Comparison of ENCODE assay signal across 13 cellular contexts in genomic region chr9:100492952-100493351, GRCh38. TPM values are rescaled to one million over a fixed set of nuclear protein-coding genes. Genes with fewer than 3 reads are reported as not detected.
A peak's percentile ranks its signal among the peaks of the same experiment; 100 is the strongest.
DNase-seq lines count a peak whose midpoint lies in the region; ATAC-seq, FAIRE-seq and TF ChIP-seq lines count a peak whose summit lies in the region.
"Had no signal": no experiment of that assay in that cellular context is flagged by ENCODE, and none has a peak within 500 bp of the region (broad histone marks: within the 10 kb centered on the region; RNA-seq: fewer than 3 reads in every experiment).

No MANE protein-coding gene starts in this region.

- H3K27me3 ChIP-seq in MG63 (no peaks in the 10 kb centered on the region), brain microvascular endothelial cell (replicated peaks) (no peaks in the 10 kb centered on the region), HepG2 (ENCODE audit: control insufficient read depth in 1 of 2, insufficient read depth in 2 of 2, low read length in 2 of 2) (no peaks in the 10 kb centered on the region)

- peak; percentile 36 for DNase-seq in Daoy (ENCODE audit: low read depth)
- DNase-seq in MG63: peak; percentile 9
- DNase-seq in brain microvascular endothelial cell: no peak
- peak; percentile 18 for DNase-seq in HepG2 (ENCODE audit: low spot score)
- no peak for DNase-seq in RCC 7860 (ENCODE audit: low spot score)
- no peak for DNase-seq in effector CD8-positive, alpha-beta T cell (lab: John Stamatoyannopoulos, UW)
- DNase-seq in NCI-H2196 (lab: John Stamatoyannopoulos, UW; ENCODE audit: unreplicated experiment): no peak
- no peak for DNase-seq in lower leg skin (ENCODE audit: low spot score in 2 of 2)
- DNase-seq: activated CD4-positive, CD25-positive, alpha-beta regulatory T cell; activated naive CD4-positive, alpha-beta T cell treated with anti-CD3 and anti-CD28 coated beads, Interleukin-2, amount 50 U/mL, for 16 hours; NCI-H524; small intestine had no signal

- no peak overlapping the region for H3K4me2 ChIP-seq in HepG2 (ENCODE audit: low read depth, low read length)

- no peaks in the 10 kb centered on the region for H3K36me3 ChIP-seq in MG63
- H3K36me3 ChIP-seq in brain microvascular endothelial cell (replicated peaks): no peaks in the 10 kb centered on the region
- no peaks in the 10 kb centered on the region for H3K36me3 ChIP-seq in HepG2 (replicated peaks in 1 of 2; ENCODE audit: control insufficient read depth in 1 of 2, insufficient read depth in 2 of 2, low read length in 2 of 2)

- WGBS in HepG2 (ENCODE audit: low lambda C conversion rate): 42% methylated on average over 2 of the region's 2 CpGs
- WGBS in lower leg skin, 2 donors: 78 to 86% methylated on average over 2 of the region's 2 CpGs

- no TSS peak for BruUV-seq in HepG2 (replicated peaks; lab: Mats Ljungman, UMichigan)

- H4K20me1 ChIP-seq in HepG2 (ENCODE audit: insufficient read depth, low read length): no peaks in the 10 kb centered on the region

- no peak for TF ChIP-seq POLR2A in HepG2 (IDR thresholded peaks at IDR 0.05; ENCODE audit: insufficient read depth in 1 of 2, low read depth in 2 of 2, low read length in 2 of 2)
- TF ChIP-seq POLR2A in lower leg skin (IDR thresholded peaks at IDR 0.05): no peak

- CTCF ChIA-PET in HepG2 (lab: Yijun Ruan, JAX; ENCODE audit: low intra/inter-chr PET ratio, low total read pairs): no interaction called here

- peaks cover 10% of the 10 kb centered on the region for H3K4me1 ChIP-seq in HepG2 (ENCODE audit: insufficient read depth, low read length)

- no peaks in the 10 kb centered on the region for H3K9me3 ChIP-seq in MG63
- H3K9me3 ChIP-seq in HepG2 (ENCODE audit: low read length): no peaks in the 10 kb centered on the region

- H3K4me3 ChIP-seq in MG63 (no peak overlapping the region), brain microvascular endothelial cell (ENCODE audit: low read depth, low read length) (no peak overlapping the region), HepG2 (replicated peaks in 1 of 3; ENCODE audit: insufficient read depth in 1 of 3, low read depth in 2 of 3, low read length in 3 of 3) (no peak overlapping the region), lower leg skin (ENCODE audit: low read depth, poor library complexity, severe bottlenecking) (no peak overlapping the region)

- TF ChIP-seq EP300 in HepG2 (IDR thresholded peaks at IDR 0.05; ENCODE audit: low read depth in 2 of 2, low read length in 2 of 2): no peak
- TF ChIP-seq EP300 in HepG2 (CRISPR knock-in tag; IDR thresholded peaks at IDR 0.05; ENCODE audit: borderline replicate concordance): no peak

- TF ChIP-seq CTCF in brain microvascular endothelial cell (IDR thresholded peaks at IDR 0.05; ENCODE audit: low read depth, low read length, missing control alignments) (peak; percentile 56), HepG2 (CRISPR knock-in tag; IDR thresholded peaks at IDR 0.05) (peak; percentile 52), lower leg skin (IDR thresholded peaks at IDR 0.05) (no peak)

- POLR2A ChIA-PET in HepG2 (lab: Yijun Ruan, JAX): interaction anchor here (1.1 kb wide), 1 partner anchor 64 kb away, joined by 3 read pairs; no protein-coding TSS in a partner anchor

- ATAC-seq in HepG2: peak; percentile 70
- ATAC-seq: esophagus mucosa had no signal

- in situ Hi-C loops in brain microvascular endothelial cell (cut with HindIII; ENCODE audit: low pct_ligation_motif_present, low sequenced_read_pairs) (no loop called here), HepG2 (cut with HindIII; ENCODE audit: extremely low pct_ligation_motif_present, low pct_unique_long_range_greater_than_20kb) (no loop called here)

- TF ChIP-seq RAD21 in HepG2 (CRISPR knock-in tag; IDR thresholded peaks at IDR 0.05): no peak

- H3K79me2 ChIP-seq in HepG2 (ENCODE audit: insufficient read depth, low read length): no peaks in the 10 kb centered on the region

- intact Hi-C loops in HepG2 (cut with micrococcal nuclease; ENCODE audit: unreplicated experiment): loop anchor here (1.0 kb wide), 1 partner anchor 465 kb away; no protein-coding TSS in a partner anchor
- intact Hi-C loops in lower leg skin (cut with DNase I; ENCODE audit: low total_unique reads): loop anchor here (5.0 kb wide), 1 partner anchor 479 kb away; no protein-coding TSS in a partner anchor

- no peak overlapping the region for H3K9ac ChIP-seq in HepG2 (ENCODE audit: insufficient read depth, low read depth, low read length)

- H2AFZ ChIP-seq in HepG2 (ENCODE audit: low read length): no peak overlapping the region

- H3K27ac ChIP-seq in brain microvascular endothelial cell (no peak overlapping the region), HepG2 (ENCODE audit: extremely low read length, insufficient read depth, low read length) (no peak overlapping the region)

- FAIRE-seq in HepG2 (lab: Jason Lieb, UNC) (peak; percentile 39), RCC 7860 (lab: Jason Lieb, UNC) (no peak)
- FAIRE-seq: small intestine had no signal

TF ChIP-seq in HepG2, 621 proteins besides CTCF, POLR2A, EP300 and RAD21:
- TF ChIP-seq ZBTB37 (CRISPR knock-in tag; IDR thresholded peaks at IDR 0.05) (no peak), STAG1 (CRISPR knock-in tag; IDR thresholded peaks at IDR 0.05) (peak; percentile 48)

RNA-seq across cellular contexts. Expression of gene TMEFF1, which starts 20.0 kb away (rescaled TPM):
- 0.83 and 2.1 TPM in 2 replicates for total RNA-seq in Daoy (2014; rRNA removed; shearing (Covaris generic))
- total RNA-seq in MG63 (2014; rRNA removed; shearing (Covaris generic); ENCODE audit: low replicate concordance): 8.8 TPM in 1 of 2 replicates, not detected in the other
- total RNA-seq in HepG2 (2016; rRNA removed; fragmentation: Illumina TruSeq; extraction: Trizol) (1.3 and 1.9 TPM in 2 replicates), lower leg skin (not detected)
- 0.62 and 1.0 TPM in 2 replicates for total RNA-seq in HepG2 (2016; cell fraction: cytosol; rRNA removed; fragmentation: Illumina TruSeq; extraction: Trizol; ENCODE audit: low read depth)
- total RNA-seq in HepG2 (2016; cell fraction: insoluble cytoplasmic fraction; rRNA removed; fragmentation: Illumina TruSeq; extraction: Trizol): 1.7 and 2.0 TPM in 2 replicates
- total RNA-seq in HepG2 (2016; cell fraction: membrane; rRNA removed; fragmentation: Illumina TruSeq; extraction: Trizol): 1.5 and 1.8 TPM in 2 replicates
- 0.99 and 1.3 TPM in 2 replicates for total RNA-seq in HepG2 (2016; cell fraction: nucleus; rRNA removed; fragmentation: Illumina TruSeq; extraction: Trizol)
- 0.87 and 1.1 TPM in 2 replicates for polyA plus RNA-seq in HepG2 (2011; rRNA removed)
- 0.75 and 2.2 TPM in 2 replicates for polyA plus RNA-seq in HepG2 (2011; cell fraction: cytosol; rRNA removed)
- 0.47 and 1.4 TPM in 2 replicates for polyA plus RNA-seq in HepG2 (2011; cell fraction: nucleus; rRNA removed)
- polyA plus RNA-seq in HepG2 (2012): 0.43 and 1.2 TPM in 2 replicates
- 0.35 and 0.36 TPM in 2 replicates for polyA plus RNA-seq in HepG2 (2016; cell fraction: cytosol; fragmentation: Illumina TruSeq; extraction: Trizol; ENCODE audit: low read depth)
- 0.38 and 1.4 TPM in 2 replicates for polyA plus RNA-seq in HepG2 (2016; cell fraction: insoluble cytoplasmic fraction; fragmentation: Illumina TruSeq; extraction: Trizol; ENCODE audit: low read depth)
- 0.78 and 1.4 TPM in 2 replicates for polyA plus RNA-seq in HepG2 (2016; cell fraction: membrane; fragmentation: Illumina TruSeq; extraction: Trizol; ENCODE audit: low read depth)
- 2.2 and 2.9 TPM in 2 replicates for polyA plus RNA-seq in HepG2 (2016; cell fraction: nucleus; fragmentation: Illumina TruSeq; extraction: Trizol; ENCODE audit: insufficient read depth, low read depth)
- polyA minus RNA-seq in HepG2 (2011; rRNA and poly(A)+ RNA removed; ENCODE audit: low replicate concordance): 0.32 TPM in 1 of 2 replicates, not detected in the other
- 1.8 and 2.4 TPM in 2 replicates for polyA minus RNA-seq in HepG2 (2011; cell fraction: cytosol; rRNA and poly(A)+ RNA removed)
- 1.5 and 2.5 TPM in 2 replicates for polyA minus RNA-seq in HepG2 (2011; cell fraction: nucleus; rRNA and poly(A)+ RNA removed)
- total RNA-seq: esophagus mucosa had no signal

Comparison
In these comparisons a context has a peak if more than half of its experiments do, and no peak if none do; other contexts are left out.
1. DNase-seq: peak in Daoy (single experiment), MG63 (single experiment) and HepG2 (single experiment); none in brain microvascular endothelial cell (single experiment), RCC 7860 (single experiment), effector CD8-positive, alpha-beta T cell (single experiment), NCI-H2196 (single experiment) and lower leg skin (0 of 2).
2. CTCF ChIP-seq: peak in brain microvascular endothelial cell (single experiment) and HepG2 (single experiment); none in lower leg skin (0 of 3).